Comparison of ENCODE assay signal across 11 cellular contexts in genomic region chr22:19495562-19496323, GRCh38. TPM values are rescaled to one million over a fixed set of nuclear protein-coding genes. Genes with fewer than 3 reads are reported as not detected.
DNase-seq lines count a peak whose midpoint lies in the region; ATAC-seq, FAIRE-seq and TF ChIP-seq lines count a peak whose summit lies in the region.
"Had no signal": no experiment of that assay in that cellular context is flagged by ENCODE, and none has a peak within 500 bp of the region (broad histone marks: within the 10 kb centered on the region; RNA-seq: fewer than 3 reads in every experiment).

No MANE protein-coding gene starts in this region.

- no peak for FAIRE-seq in HTR-8/SVneo (lab: Jason Lieb, UNC)
- FAIRE-seq: D721Med, pancreas had no signal

- no peak overlapping the region for H3K4me3 Mint-ChIP-seq in MCF 10A (ENCODE audit: unreplicated experiment)
- H3K4me3 Mint-ChIP-seq: activated CD4-positive, alpha-beta T cell treated with anti-CD3 and anti-CD28 coated beads for 36 hours had no signal

- POLR2A ChIA-PET in MCF 10A (lab: Yijun Ruan, JAX) (interaction anchor here (0.6 kb wide), 1 partner anchor 259 kb away, joined by 3 read pairs; no protein-coding TSS in a partner anchor), PC-9 (lab: Charles Lee; ENCODE audit: unreplicated experiment) (no interaction called here)

- peak; percentile 32 for DNase-seq in MCF 10A (ENCODE audit: unreplicated experiment)
- no peak for DNase-seq in breast epithelium (ENCODE audit: low spot score in 2 of 2)
- DNase-seq in PC-9, result no peak
- DNase-seq in fibroblast of pulmonary artery (ENCODE audit: low read depth), result peak; percentile 53
- DNase-seq in HTR-8/SVneo (ENCODE audit: insufficient read length, low spot score), result no peak
- no peak for DNase-seq in NCI-H1048 (lab: John Stamatoyannopoulos, UW)
- DNase-seq: activated CD4-positive, alpha-beta T cell treated with anti-CD3 and anti-CD28 coated beads for 36 hours; pancreas had no signal

- peaks cover 6% of the 10 kb centered on the region for H3K4me1 Mint-ChIP-seq in MCF 10A (ENCODE audit: insufficient read depth, unreplicated experiment)

- H3K27me3 ChIP-seq in breast epithelium (no peaks in the 10 kb centered on the region), PC-9 (ENCODE audit: insufficient read depth, low read depth) (no peaks in the 10 kb centered on the region), thymus (ENCODE audit: control insufficient read depth, insufficient read depth) (no peaks in the 10 kb centered on the region)
- H3K27me3 ChIP-seq: pancreas had no signal

- no peaks in the 10 kb centered on the region for H3K27me3 Mint-ChIP-seq in MCF 10A (ENCODE audit: insufficient read depth, unreplicated experiment)
- H3K27me3 Mint-ChIP-seq: activated CD4-positive, alpha-beta T cell treated with anti-CD3 and anti-CD28 coated beads for 36 hours had no signal

- no peak overlapping the region for H3K4me2 ChIP-seq in PC-9

- H3K4me1 ChIP-seq in breast epithelium, result no peaks in the 10 kb centered on the region
- H3K4me1 ChIP-seq in PC-9 (replicated peaks; ENCODE audit: insufficient read depth), result no peaks in the 10 kb centered on the region
- H3K4me1 ChIP-seq in thymus (ENCODE audit: control insufficient read depth, insufficient read depth, low read length), result no peaks in the 10 kb centered on the region
- H3K4me1 ChIP-seq: pancreas had no signal

- no peak overlapping the region for H2AFZ ChIP-seq in PC-9

- H3K9me3 Mint-ChIP-seq in MCF 10A (ENCODE audit: unreplicated experiment), result no peaks in the 10 kb centered on the region

- BruUV-seq in MCF 10A (replicated peaks; lab: Mats Ljungman, UMichigan) (no TSS peak), PC-9 (replicated peaks; lab: Mats Ljungman, UMichigan) (no TSS peak)

- no peaks in the 10 kb centered on the region for H3F3A ChIP-seq in PC-9 (ENCODE audit: insufficient read depth, low read depth)

- H3K9me2 ChIP-seq in PC-9 (ENCODE audit: insufficient read depth), result no peaks in the 10 kb centered on the region

- no peaks in the 10 kb centered on the region for H4K20me1 ChIP-seq in PC-9 (ENCODE audit: insufficient read depth)

- CTCF ChIA-PET in MCF 10A (lab: Yijun Ruan, JAX) (interaction anchor here (0.6 to 5.2 kb wide), 6 partner anchors 10 to 201 kb away, joined by 3 to 30 read pairs (median 4); no protein-coding TSS in a partner anchor), PC-9 (lab: Charles Lee) (no interaction called here)

- 90% methylated on average over 5 of the region's 5 CpGs for WGBS in thymus

- H3K27ac ChIP-seq in breast epithelium (no peak overlapping the region), PC-9 (no peak overlapping the region), thymus (ENCODE audit: low read depth) (peak overlapping the region; percentile 9)
- H3K27ac ChIP-seq: pancreas had no signal

- H3K9me3 ChIP-seq in breast epithelium (no peaks in the 10 kb centered on the region), PC-9 (ENCODE audit: insufficient read depth, low read depth) (no peaks in the 10 kb centered on the region), thymus (ENCODE audit: control insufficient read depth) (no peaks in the 10 kb centered on the region)
- H3K9me3 ChIP-seq: pancreas had no signal

- TF ChIP-seq POLR2A in breast epithelium (IDR thresholded peaks at IDR 0.05), result no peak

- no peak overlapping the region for H3K27ac Mint-ChIP-seq in MCF 10A (ENCODE audit: low read depth, unreplicated experiment)
- H3K27ac Mint-ChIP-seq: activated CD4-positive, alpha-beta T cell treated with anti-CD3 and anti-CD28 coated beads for 36 hours had no signal

- H3K36me3 ChIP-seq in breast epithelium, result no peaks in the 10 kb centered on the region
- no peaks in the 10 kb centered on the region for H3K36me3 ChIP-seq in PC-9 (ENCODE audit: low read depth)
- H3K36me3 ChIP-seq in thymus (ENCODE audit: control insufficient read depth, insufficient read depth), result peaks cover 39% of the 10 kb centered on the region
- H3K36me3 ChIP-seq: pancreas had no signal

- ATAC-seq in HG03439 (IDR thresholded peaks at IDR 0.05; ENCODE audit: unreplicated experiment), result no peak
- ATAC-seq: activated CD4-positive, alpha-beta T cell treated with anti-CD3 and anti-CD28 coated beads for 36 hours; pancreas had no signal

- no peaks in the 10 kb centered on the region for H3K79me2 ChIP-seq in PC-9 (ENCODE audit: low read depth)

- intact Hi-C loops in MCF 10A (cut with micrococcal nuclease), result loop anchor here (1.0 to 5.0 kb wide), 2 partner anchors 135 to 222 kb away; no protein-coding TSS in a partner anchor
- intact Hi-C loops in breast epithelium (cut with DNase I; ENCODE audit: low total_unique reads), result loop anchor here (1.0 kb wide), 1 partner anchor 11 kb away; no protein-coding TSS in a partner anchor
- intact Hi-C loops in PC-9 (cut with micrococcal nuclease; ENCODE audit: unreplicated experiment), result loop anchor here (5.0 kb wide), 1 partner anchor 132 kb away; no protein-coding TSS in a partner anchor

- H3K4me3 ChIP-seq in breast epithelium (no peak overlapping the region), PC-9 (no peak overlapping the region), fibroblast of pulmonary artery (replicated peaks; ENCODE audit: low read depth, low read length) (no peak overlapping the region), thymus (ENCODE audit: low read length) (no peak overlapping the region)
- H3K4me3 ChIP-seq: pancreas had no signal

- TF ChIP-seq CTCF in MCF 10A (IDR thresholded peaks at IDR 0.05; ENCODE audit: unreplicated experiment) (peak; percentile 15), breast epithelium (IDR thresholded peaks at IDR 0.05) (no peak), PC-9 (conservative IDR thresholded peaks at IDR 0.05) (peak; percentile 21; the same call in 1 of the 2 replicates), fibroblast of pulmonary artery (IDR thresholded peaks at IDR 0.05; ENCODE audit: low read length, missing control alignments) (peak; percentile 19)

- peaks cover 10% of the 10 kb centered on the region for H3K36me3 Mint-ChIP-seq in MCF 10A (ENCODE audit: insufficient read depth, unreplicated experiment)

RNA-seq across cellular contexts. Expression of gene CDC45, which starts 16.0 kb away (rescaled TPM):
- total RNA-seq in MCF 10A (2022) (7.5 and 18.6 TPM in 2 replicates), breast epithelium (under 1 TPM in 1 of 3 donors, not detected in 2; 0.48 TPM), PC-9 (2021) (27.5 and 29.1 TPM in 2 replicates)
- polyA plus RNA-seq in thymus, result 5.1 TPM

RNA-seq across cellular contexts. Expression of gene UFD1, which starts 16.8 kb away (rescaled TPM):
- total RNA-seq in MCF 10A (2022) (62.3 and 64.4 TPM in 2 replicates), breast epithelium (10 to 100 TPM; 30.8 to 51.0 (median 31.8) TPM), PC-9 (2021) (41.6 and 66.9 TPM in 2 replicates)
- 130 TPM for polyA plus RNA-seq in thymus

RNA-seq across cellular contexts. Expression of gene CLDN5, which starts 28.5 kb away (rescaled TPM):
- not detected in 2 replicates for total RNA-seq in MCF 10A (2022)
- total RNA-seq in breast epithelium, result 100 to 1,000 TPM in 1 of 3 donors, 10 to 100 TPM in 2; 65.0 to 301 (median 65.1) TPM
- not detected in 2 replicates for total RNA-seq in PC-9 (2021)
- polyA plus RNA-seq in thymus, result 112 TPM
- total RNA-seq: activated CD4-positive, alpha-beta T cell treated with anti-CD3 and anti-CD28 coated beads for 36 hours had no signal

RNA-seq across cellular contexts. Expression of gene C22orf39, which starts 48.2 kb away (rescaled TPM):
- 19.1 and 22.2 TPM in 2 replicates for total RNA-seq in MCF 10A (2022)
- total RNA-seq in breast epithelium, result 100 to 1,000 TPM in 1 of 3 donors, 10 to 100 TPM in 2; 46.7 to 111 (median 54.4) TPM
- 12.3 and 14.2 TPM in 2 replicates for total RNA-seq in PC-9 (2021)
- polyA plus RNA-seq in thymus, result 43.4 TPM

Comparison
In these comparisons a context has a peak if more than half of its experiments do, and no peak if none do; other contexts are left out.
1. DNase-seq: peak in MCF 10A (single experiment) and fibroblast of pulmonary artery (single experiment); none in breast epithelium (0 of 2), PC-9 (0 of 2), HTR-8/SVneo (single experiment) and NCI-H1048 (single experiment).
2. CTCF ChIP-seq: peak in MCF 10A (single experiment), PC-9 (single experiment) and fibroblast of pulmonary artery (single experiment); none in breast epithelium (0 of 3).
3. RNA of gene CLDN5, which starts 28.5 kb away (total RNA-seq): 65.0 to 301 TPM in breast epithelium; not detected in MCF 10A and not detected in PC-9; every median in the first group is over 10 times any median in the second.